9 cellular contexts compared by ENCODE assay signal in the genomic region with DNA sequence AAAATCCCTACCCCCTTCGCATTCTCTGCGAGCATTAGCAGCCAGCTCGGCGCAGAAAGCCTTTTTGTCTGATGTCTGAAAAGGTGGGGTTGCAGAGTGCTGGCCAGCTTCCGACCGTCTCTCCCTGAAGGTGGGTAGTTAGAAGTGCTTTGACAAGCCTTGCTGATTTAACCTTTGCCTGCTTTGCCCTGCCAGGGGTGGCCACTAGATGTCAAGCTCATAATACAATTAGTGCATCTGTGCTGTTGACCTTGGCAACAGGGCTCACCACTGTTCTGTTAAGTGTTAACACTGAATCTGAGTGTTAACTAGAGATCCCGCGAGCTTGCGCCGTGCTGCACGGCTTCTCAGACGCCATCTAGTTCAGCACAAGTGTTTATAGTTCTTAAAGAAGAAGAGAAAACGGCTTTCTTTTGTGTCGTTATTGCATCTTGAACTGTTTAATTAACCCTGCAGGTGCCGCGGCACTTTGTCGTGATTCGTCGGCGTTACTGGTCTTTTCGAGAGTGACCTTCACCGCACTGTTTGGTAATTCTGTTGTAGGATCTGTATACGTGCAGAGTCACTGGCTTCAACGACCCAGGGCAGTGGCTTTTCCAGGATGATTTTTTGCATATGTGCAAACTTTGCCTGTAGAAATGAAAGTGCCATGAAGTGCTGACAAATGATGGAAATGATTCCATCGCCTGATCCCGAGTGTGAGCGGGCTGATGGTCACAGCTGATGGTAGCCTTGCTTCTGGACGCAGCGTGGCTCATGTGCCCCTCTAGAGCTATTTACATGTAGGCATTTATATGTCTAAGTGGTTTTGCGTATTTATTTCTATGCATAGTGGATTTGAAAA. TPM values are rescaled to one million over a fixed set of nuclear protein-coding genes. Genes with fewer than 3 reads are reported as not detected.
DNase-seq lines count a peak whose midpoint lies in the region; ATAC-seq, FAIRE-seq and TF ChIP-seq lines count a peak whose summit lies in the region.
"Had no signal": no experiment of that assay in that cellular context is flagged by ENCODE, and none has a peak within 500 bp of the region (broad histone marks: within the 10 kb centered on the region; RNA-seq: fewer than 3 reads in every experiment).

No MANE protein-coding gene starts in this region.

- no peaks in the 10 kb centered on the region for H4K20me1 ChIP-seq in PC-3 (ENCODE audit: low read length)

- H3K4me3 ChIP-seq in PC-3 (ENCODE audit: low read length) (peak overlapping the region; percentile 6; the same call in 1 of the 2 replicates), fibroblast of villous mesenchyme (ENCODE audit: low read depth, low read length) (no peak overlapping the region)

- H3K36me3 ChIP-seq in PC-3 (ENCODE audit: low read depth, low read length): no peaks in the 10 kb centered on the region

- no peaks in the 10 kb centered on the region for H3K9me3 ChIP-seq in PC-3 (ENCODE audit: low read length)

- CTCF ChIA-PET in PC-3 (lab: Charles Lee): interaction anchor here (0.6 kb wide), 1 partner anchor 109 kb away, joined by 3 read pairs; no protein-coding TSS in a partner anchor

- TF ChIP-seq CTCF in PC-3 (conservative IDR thresholded peaks at IDR 0.05; ENCODE audit: low read depth, low read length) (peak; percentile 41; the same call in 1 of the 2 replicates), fibroblast of villous mesenchyme (IDR thresholded peaks at IDR 0.05; ENCODE audit: insufficient read depth, low read depth, low read length) (peak; percentile 32)

- no peaks in the 10 kb centered on the region for H3F3A ChIP-seq in PC-3 (ENCODE audit: low read length, unreplicated experiment)

- POLR2A ChIA-PET in PC-3 (lab: Charles Lee; ENCODE audit: unreplicated experiment): interaction anchor here (0.5 kb wide), 1 partner anchor 260 kb away, joined by 23 read pairs; no protein-coding TSS in a partner anchor

- peak overlapping the region; percentile 44 for H3K4me2 ChIP-seq in PC-3 (ENCODE audit: low read length)

- DNase-seq in SIG-M5 treated with dmso at 0.1 percent for 504 hours (lab: John Stamatoyannopoulos, UW; ENCODE audit: unreplicated experiment): peak; percentile 15
- no peak for DNase-seq in SIG-M5 (lab: John Stamatoyannopoulos, UW)
- DNase-seq in PC-3: peak; percentile 27
- DNase-seq in fibroblast of villous mesenchyme (ENCODE audit: low read depth): peak; percentile 16
- no peak for DNase-seq in RCC 7860 (ENCODE audit: low spot score)
- DNase-seq: activated B cell treated with CpG ODN at 0.5 μM for 24 hours had no signal

- H3K79me2 ChIP-seq in PC-3 (ENCODE audit: low read length): no peaks in the 10 kb centered on the region

- no peaks in the 10 kb centered on the region for H3K9me3 Mint-ChIP-seq in stimulated activated memory B cell treated with anti-CD40 and anti-IgM and Interleukin-4, amounts not matched to agents 10 μg/mL and 1 μg/mL and 100 μg/mL, for 72 hours
- H3K9me3 Mint-ChIP-seq: activated B cell treated with CpG ODN at 0.5 μM for 24 hours had no signal

- no peaks in the 10 kb centered on the region for H3K4me1 Mint-ChIP-seq in stimulated activated memory B cell treated with anti-CD40 and anti-IgM and Interleukin-4, amounts not matched to agents 10 μg/mL and 1 μg/mL and 100 μg/mL, for 72 hours

- H3K27ac ChIP-seq in PC-3 (ENCODE audit: low read length): no peak overlapping the region

- no peak overlapping the region for H3K4me3 Mint-ChIP-seq in stimulated activated memory B cell treated with anti-CD40 and anti-IgM and Interleukin-4, amounts not matched to agents 10 μg/mL and 1 μg/mL and 100 μg/mL, for 72 hours
- H3K4me3 Mint-ChIP-seq: activated B cell treated with CpG ODN at 0.5 μM for 24 hours had no signal

- no peaks in the 10 kb centered on the region for H3K9me2 ChIP-seq in PC-3 (replicated peaks; ENCODE audit: low read length)

- H3K27me3 Mint-ChIP-seq in stimulated activated memory B cell treated with anti-CD40 and anti-IgM and Interleukin-4, amounts not matched to agents 10 μg/mL and 1 μg/mL and 100 μg/mL, for 72 hours: peaks cover 30% of the 10 kb centered on the region

- intact Hi-C loops in PC-3 (cut with micrococcal nuclease): loop anchor here (1.0 kb wide), 1 partner anchor 261 kb away; no protein-coding TSS in a partner anchor

- ATAC-seq in HG03378 (IDR thresholded peaks at IDR 0.05; ENCODE audit: unreplicated experiment) (peak; percentile 79), PC-3 (peak; percentile 57), HG03457 (IDR thresholded peaks at IDR 0.05; ENCODE audit: unreplicated experiment) (no peak)
- peak; percentile 71 for ATAC-seq in stimulated activated memory B cell treated with anti-CD40 and anti-IgM and Interleukin-4, amounts not matched to agents 10 μg/mL and 1 μg/mL and 100 μg/mL, for 72 hours

- no peak for FAIRE-seq in RCC 7860 (lab: Jason Lieb, UNC)

- no peak overlapping the region for H3K27ac Mint-ChIP-seq in stimulated activated memory B cell treated with anti-CD40 and anti-IgM and Interleukin-4, amounts not matched to agents 10 μg/mL and 1 μg/mL and 100 μg/mL, for 72 hours
- H3K27ac Mint-ChIP-seq: activated B cell treated with CpG ODN at 0.5 μM for 24 hours had no signal

- H3K36me3 Mint-ChIP-seq in stimulated activated memory B cell treated with anti-CD40 and anti-IgM and Interleukin-4, amounts not matched to agents 10 μg/mL and 1 μg/mL and 100 μg/mL, for 72 hours: no peaks in the 10 kb centered on the region

- H3K9ac ChIP-seq in PC-3 (ENCODE audit: low read length): no peak overlapping the region

- 0 out of 2 replicates have a peak, but pooled peaks cover 4% of the 10 kb centered on the region for H3K4me1 ChIP-seq in PC-3 (ENCODE audit: insufficient read depth, low read length)

- 0 out of 2 replicates have a peak overlapping the region, but pooled peaks have one; percentile 6 for H2AFZ ChIP-seq in PC-3 (ENCODE audit: low read length)

- peaks cover 81% of the 10 kb centered on the region for H3K27me3 ChIP-seq in PC-3 (ENCODE audit: low read length)

- no TSS peak for BruUV-seq in PC-3 (replicated peaks; lab: Mats Ljungman, UMichigan)

RNA-seq across cellular contexts. Expression of a gene that starts 5.5 kb away (rescaled TPM):
- total RNA-seq in PC-3 (2014; rRNA removed) (not detected in 2 replicates), fibroblast of villous mesenchyme (not detected in 2 replicates)
- total RNA-seq: activated B cell treated with CpG ODN at 0.5 μM for 24 hours had no signal

Comparison
In these comparisons a context has a peak if more than half of its experiments do, and no peak if none do; other contexts are left out.
1. DNase-seq: peak in SIG-M5 treated with dmso at 0.1 percent for 504 hours (single experiment), PC-3 (single experiment) and fibroblast of villous mesenchyme (single experiment); none in SIG-M5 (single experiment) and RCC 7860 (single experiment).